ENCODE assay signal across 12 cellular contexts in genomic region chr2:48346124-48346536, GRCh38. TPM values are rescaled to one million over a fixed set of nuclear protein-coding genes. Genes with fewer than 3 reads are reported as not detected.
A peak's percentile ranks its signal among the peaks of the same experiment; 100 is the strongest.
DNase-seq lines count a peak whose midpoint lies in the region; ATAC-seq and TF ChIP-seq lines count a peak whose summit lies in the region.
"Had no signal": no experiment of that assay in that cellular context is flagged by ENCODE, and none has a peak within 500 bp of the region (broad histone marks: within the 10 kb centered on the region; RNA-seq: fewer than 3 reads in every experiment).

No MANE protein-coding gene starts in this region.

- in situ Hi-C loops in transverse colon (cut with MboI; ENCODE audit: low pct_ligation_motif_present in 1 of 4, low pct_unique_long_range_greater_than_20kb in 1 of 4, low sequenced_read_pairs in 3 of 4), result no loop called here

- H3K4me3 ChIP-seq in choroid plexus epithelial cell (ENCODE audit: low read depth, low read length), result no peak overlapping the region
- peak overlapping the region in 1 of 3 donors; percentile 47 for H3K4me3 ChIP-seq in right lobe of liver
- no peak overlapping the region for H3K4me3 ChIP-seq in transverse colon
- H3K4me3 ChIP-seq: mucosa of descending colon had no signal

- H3K27ac ChIP-seq in right lobe of liver (peak overlapping the region; percentile 67 to 83 (median 68)), transverse colon (peak overlapping the region; percentile 28 to 64 (median 45))
- H3K27ac ChIP-seq: 22Rv1 had no signal

- TF ChIP-seq CTCF in choroid plexus epithelial cell (conservative IDR thresholded peaks at IDR 0.05; ENCODE audit: low read depth, low read length) (no peak), right lobe of liver (IDR thresholded peaks at IDR 0.05) (no peak), transverse colon (IDR thresholded peaks at IDR 0.05) (no peak)

- H3K27me3 ChIP-seq in right lobe of liver (no peaks in the 10 kb centered on the region), transverse colon (no peaks in the 10 kb centered on the region)

- ATAC-seq in right lobe of liver, result peak; percentile 79 to 87 (median 82)
- ATAC-seq: HCT116, mucosa of descending colon had no signal

- intact Hi-C loops in right lobe of liver (cut with DNase I), result no loop called here
- intact Hi-C loops in transverse colon (cut with DNase I; ENCODE audit: low total_unique reads), result no loop called here

- peaks cover 0 to 3% (median 0%) of the 10 kb centered on the region in 4 donors for H3K36me3 ChIP-seq in right lobe of liver
- peaks cover 0 to 23% (median 0%) of the 10 kb centered on the region in 4 donors for H3K36me3 ChIP-seq in transverse colon

- 37% methylated on average over 2 of the region's 2 CpGs for WGBS in right lobe of liver (ENCODE audit: insufficient coverage, low coverage, low lambda C conversion rate, missing lambda C conversion rate)
- WGBS in transverse colon (ENCODE audit: low coverage in 1 of 2), 2 donors, result 72 to 88% methylated on average over 2 of the region's 2 CpGs

- no peak for TF ChIP-seq POLR2A in right lobe of liver (IDR thresholded peaks at IDR 0.05)
- no peak for TF ChIP-seq POLR2A in transverse colon (IDR thresholded peaks at IDR 0.05)

- H3K4me1 ChIP-seq in right lobe of liver, result peaks cover 0 to 66% (median 9%) of the 10 kb centered on the region in 4 donors
- peaks cover 3 to 34% (median 12%) of the 10 kb centered on the region in 4 donors for H3K4me1 ChIP-seq in transverse colon

- DNase-seq in DMS53 (lab: John Stamatoyannopoulos, UW) (peak; percentile 26), DMS53 treated with DMSO at 0.1 percent for 48 hours (lab: John Stamatoyannopoulos, UW; ENCODE audit: unreplicated experiment) (no peak), choroid plexus epithelial cell (ENCODE audit: low read depth) (peak; percentile 92), right lobe of liver (peak; percentile 42 to 76 (median 69)), transverse colon (peak; percentile 19)
- no peak for DNase-seq in NK-92 treated with Interleukin-12 subunit alpha and Interleukin-12 subunit beta, amount 100 ng/mL, for 24 hours (lab: John Stamatoyannopoulos, UW)
- DNase-seq in activated CD4-positive, alpha-beta T cell treated with anti-CD3 and anti-CD28 coated beads, Interleukin-2, amount 50 U/mL, for 48 hours, result no peak
- DNase-seq in activated CD8-positive, alpha-beta memory T cell treated with anti-CD3 and anti-CD28 coated beads, Interleukin-2, amount 50 U/mL, for 4 hours, result no peak
- DNase-seq: NCI-H526 had no signal

- no peak for TF ChIP-seq EP300 in transverse colon (IDR thresholded peaks at IDR 0.05; ENCODE audit: low read depth)

- peaks cover 0 to 5% (median 1%) of the 10 kb centered on the region in 4 donors for H3K9me3 ChIP-seq in right lobe of liver
- H3K9me3 ChIP-seq in transverse colon, result peaks cover 11 to 16% of the 10 kb centered on the region in 2 donors

RNA-seq across cellular contexts. Expression of gene FOXN2, which starts 31.6 kb away (rescaled TPM):
- 10 to 100 TPM; 13.4 to 25.8 (median 19.0) TPM for total RNA-seq in right lobe of liver
- 10 to 100 TPM; 20.2 to 42.2 (median 23.6) TPM for total RNA-seq in transverse colon

Comparison
In these comparisons a context has a peak if more than half of its experiments do, and no peak if none do; other contexts are left out.
1. DNase-seq: peak in DMS53 (single experiment), choroid plexus epithelial cell (single experiment), right lobe of liver (3 of 3) and transverse colon (single experiment); none in DMS53 treated with DMSO at 0.1 percent for 48 hours (single experiment), NK-92 treated with Interleukin-12 subunit alpha and Interleukin-12 subunit beta, amount 100 ng/mL, for 24 hours (single experiment), activated CD4-positive, alpha-beta T cell treated with anti-CD3 and anti-CD28 coated beads, Interleukin-2, amount 50 U/mL, for 48 hours (0 of 2) and activated CD8-positive, alpha-beta memory T cell treated with anti-CD3 and anti-CD28 coated beads, Interleukin-2, amount 50 U/mL, for 4 hours (single experiment).